Comparison of ENCODE assay signal across 1 cellular context in the genomic region with DNA sequence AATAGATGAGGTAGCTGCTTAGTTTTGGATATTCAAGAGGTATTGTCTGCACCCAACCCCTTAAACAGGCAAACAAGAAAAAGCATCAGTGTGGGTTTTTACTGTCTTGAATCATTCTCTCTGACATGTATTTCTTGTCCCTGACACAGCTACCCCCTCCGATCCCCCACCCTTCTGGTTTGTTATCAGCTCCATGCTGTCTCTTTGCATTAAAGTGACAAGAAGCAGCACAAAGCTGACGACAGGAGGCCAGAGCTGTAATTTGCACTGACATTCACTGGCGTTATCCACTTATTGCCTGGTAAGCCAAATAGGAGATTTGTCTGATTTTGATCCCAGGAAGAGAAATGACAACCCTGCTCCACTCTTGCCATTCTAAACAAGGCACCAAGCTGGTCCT.
TF ChIP-seq lines count a peak whose summit lies in the region.

No MANE protein-coding gene starts in this region.

TF ChIP-seq in K562, 482 proteins besides CTCF, POLR2A, EP300 and RAD21 (continued from another document and continues in another):
- TF ChIP-seq, protein P1, sequence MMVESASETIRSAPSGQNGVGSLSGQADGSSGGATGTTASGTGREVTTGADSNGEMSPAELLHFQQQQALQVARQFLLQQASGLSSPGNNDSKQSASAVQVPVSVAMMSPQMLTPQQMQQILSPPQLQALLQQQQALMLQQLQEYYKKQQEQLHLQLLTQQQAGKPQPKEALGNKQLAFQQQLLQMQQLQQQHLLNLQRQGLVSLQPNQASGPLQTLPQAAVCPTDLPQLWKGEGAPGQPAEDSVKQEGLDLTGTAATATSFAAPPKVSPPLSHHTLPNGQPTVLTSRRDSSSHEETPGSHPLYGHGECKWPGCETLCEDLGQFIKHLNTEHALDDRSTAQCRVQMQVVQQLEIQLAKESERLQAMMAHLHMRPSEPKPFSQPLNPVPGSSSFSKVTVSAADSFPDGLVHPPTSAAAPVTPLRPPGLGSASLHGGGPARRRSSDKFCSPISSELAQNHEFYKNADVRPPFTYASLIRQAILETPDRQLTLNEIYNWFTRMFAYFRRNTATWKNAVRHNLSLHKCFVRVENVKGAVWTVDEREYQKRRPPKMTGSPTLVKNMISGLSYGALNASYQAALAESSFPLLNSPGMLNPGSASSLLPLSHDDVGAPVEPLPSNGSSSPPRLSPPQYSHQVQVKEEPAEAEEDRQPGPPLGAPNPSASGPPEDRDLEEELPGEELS (CRISPR knock-in tag; IDR thresholded peaks at IDR 0.05; ENCODE audit: borderline replicate concordance), result no peak
- TF ChIP-seq ZFP36 (IDR thresholded peaks at IDR 0.05; ENCODE audit: low read depth, low read length, partially characterized antibody) (no peak), HDAC1 (IDR thresholded peaks at IDR 0.05) (no peak), ZKSCAN8 (CRISPR knock-in tag; IDR thresholded peaks at IDR 0.05) (peak; percentile 51; the same call in 1 of the 2 replicates), PRMT5 (CRISPR knock-in tag; IDR thresholded peaks at IDR 0.05) (no peak), MIER1 (IDR thresholded peaks at IDR 0.05; ENCODE audit: low read depth) (no peak), DPF2 (IDR thresholded peaks at IDR 0.05) (no peak), MAZ (CRISPR knock-in tag; conservative IDR thresholded peaks at IDR 0.05 in 1 of 2, IDR thresholded peaks at IDR 0.05 in 1 of 2) (0 out of 4 replicates have a peak, but pooled peaks of 1 of the 2 experiments have one; percentile 37), RBM17 (IDR thresholded peaks at IDR 0.05; ENCODE audit: borderline replicate concordance, low read depth, low read length) (no peak), POLR2G (IDR thresholded peaks at IDR 0.05; ENCODE audit: low read depth, low read length) (no peak), SAP30 (IDR thresholded peaks at IDR 0.05; ENCODE audit: borderline replicate concordance, insufficient read depth, low read depth, low read length, poor library complexity, severe bottlenecking) (no peak), TOE1 (IDR thresholded peaks at IDR 0.05; ENCODE audit: borderline replicate concordance) (no peak), TOE1 (CRISPR knock-in tag; IDR thresholded peaks at IDR 0.05; ENCODE audit: borderline replicate concordance, low read depth) (no peak), SMAD3 (CRISPR knock-in tag; conservative IDR thresholded peaks at IDR 0.05) (no peak), ZBTB17 (CRISPR knock-in tag; IDR thresholded peaks at IDR 0.05) (peak; percentile 98), ZNF239 (CRISPR knock-in tag; IDR thresholded peaks at IDR 0.05) (no peak)
- TF ChIP-seq, protein P2, sequence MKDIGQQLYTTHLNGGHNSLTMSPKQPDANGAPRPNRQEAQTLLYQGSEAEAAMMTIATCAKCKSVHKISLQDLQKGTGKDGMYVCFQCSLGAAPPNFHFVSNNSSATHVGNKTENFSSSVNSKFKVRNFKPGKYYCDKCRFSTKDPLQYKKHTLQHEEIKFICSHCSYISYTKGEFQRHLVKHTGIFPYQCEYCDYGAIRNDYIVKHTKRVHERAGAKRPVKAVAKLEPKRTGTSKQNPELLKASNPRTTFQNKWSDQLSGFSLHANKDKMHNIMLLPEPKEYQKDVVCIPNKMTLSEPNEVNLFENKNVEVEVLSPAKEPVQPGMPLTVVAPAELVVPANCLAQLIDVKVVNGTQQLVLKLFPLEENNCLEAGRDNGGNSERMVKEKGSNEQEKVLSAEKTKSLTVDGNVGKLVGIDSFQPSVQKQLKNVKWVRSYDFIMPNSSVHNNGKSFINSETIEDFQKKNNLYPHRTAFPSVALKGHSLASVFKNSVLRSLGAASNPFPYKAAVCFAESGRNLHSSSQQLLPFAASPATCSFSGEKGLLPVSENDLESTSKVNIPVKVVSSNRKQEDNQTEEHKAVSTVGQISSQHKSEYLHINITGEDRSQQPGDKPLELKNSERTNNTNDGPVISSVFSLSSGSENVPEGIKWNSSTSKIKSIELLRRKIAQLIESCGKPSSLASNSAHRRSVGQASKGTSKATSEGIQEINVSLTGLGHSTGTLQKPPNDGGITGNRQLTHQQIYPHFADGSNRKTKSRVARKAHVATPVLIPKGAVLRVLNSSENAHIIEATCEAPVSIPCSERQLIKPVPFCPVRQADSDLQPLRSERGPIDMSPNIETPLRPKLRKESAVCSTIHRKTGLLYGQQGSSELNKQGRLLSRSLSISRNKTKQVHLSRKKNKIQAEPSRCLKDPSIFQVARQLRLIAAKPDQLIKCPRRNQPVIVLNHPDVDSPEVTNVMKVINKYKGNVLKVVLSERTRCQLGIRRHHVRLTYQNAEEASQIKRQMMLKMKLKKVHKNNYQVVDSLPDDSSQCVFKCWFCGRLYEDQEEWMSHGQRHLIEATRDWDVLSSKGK (CRISPR knock-in tag; IDR thresholded peaks at IDR 0.05), result no peak
- TF ChIP-seq, protein P3, sequence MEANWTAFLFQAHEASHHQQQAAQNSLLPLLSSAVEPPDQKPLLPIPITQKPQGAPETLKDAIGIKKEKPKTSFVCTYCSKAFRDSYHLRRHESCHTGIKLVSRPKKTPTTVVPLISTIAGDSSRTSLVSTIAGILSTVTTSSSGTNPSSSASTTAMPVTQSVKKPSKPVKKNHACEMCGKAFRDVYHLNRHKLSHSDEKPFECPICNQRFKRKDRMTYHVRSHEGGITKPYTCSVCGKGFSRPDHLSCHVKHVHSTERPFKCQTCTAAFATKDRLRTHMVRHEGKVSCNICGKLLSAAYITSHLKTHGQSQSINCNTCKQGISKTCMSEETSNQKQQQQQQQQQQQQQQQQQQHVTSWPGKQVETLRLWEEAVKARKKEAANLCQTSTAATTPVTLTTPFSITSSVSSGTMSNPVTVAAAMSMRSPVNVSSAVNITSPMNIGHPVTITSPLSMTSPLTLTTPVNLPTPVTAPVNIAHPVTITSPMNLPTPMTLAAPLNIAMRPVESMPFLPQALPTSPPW (CRISPR knock-in tag; IDR thresholded peaks at IDR 0.05), result peak; percentile 77
- TF ChIP-seq, protein P4, sequence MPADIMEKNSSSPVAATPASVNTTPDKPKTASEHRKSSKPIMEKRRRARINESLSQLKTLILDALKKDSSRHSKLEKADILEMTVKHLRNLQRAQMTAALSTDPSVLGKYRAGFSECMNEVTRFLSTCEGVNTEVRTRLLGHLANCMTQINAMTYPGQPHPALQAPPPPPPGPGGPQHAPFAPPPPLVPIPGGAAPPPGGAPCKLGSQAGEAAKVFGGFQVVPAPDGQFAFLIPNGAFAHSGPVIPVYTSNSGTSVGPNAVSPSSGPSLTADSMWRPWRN (IDR thresholded peaks at IDR 0.05; ENCODE audit: low read depth), result no peak
- TF ChIP-seq, protein P5, sequence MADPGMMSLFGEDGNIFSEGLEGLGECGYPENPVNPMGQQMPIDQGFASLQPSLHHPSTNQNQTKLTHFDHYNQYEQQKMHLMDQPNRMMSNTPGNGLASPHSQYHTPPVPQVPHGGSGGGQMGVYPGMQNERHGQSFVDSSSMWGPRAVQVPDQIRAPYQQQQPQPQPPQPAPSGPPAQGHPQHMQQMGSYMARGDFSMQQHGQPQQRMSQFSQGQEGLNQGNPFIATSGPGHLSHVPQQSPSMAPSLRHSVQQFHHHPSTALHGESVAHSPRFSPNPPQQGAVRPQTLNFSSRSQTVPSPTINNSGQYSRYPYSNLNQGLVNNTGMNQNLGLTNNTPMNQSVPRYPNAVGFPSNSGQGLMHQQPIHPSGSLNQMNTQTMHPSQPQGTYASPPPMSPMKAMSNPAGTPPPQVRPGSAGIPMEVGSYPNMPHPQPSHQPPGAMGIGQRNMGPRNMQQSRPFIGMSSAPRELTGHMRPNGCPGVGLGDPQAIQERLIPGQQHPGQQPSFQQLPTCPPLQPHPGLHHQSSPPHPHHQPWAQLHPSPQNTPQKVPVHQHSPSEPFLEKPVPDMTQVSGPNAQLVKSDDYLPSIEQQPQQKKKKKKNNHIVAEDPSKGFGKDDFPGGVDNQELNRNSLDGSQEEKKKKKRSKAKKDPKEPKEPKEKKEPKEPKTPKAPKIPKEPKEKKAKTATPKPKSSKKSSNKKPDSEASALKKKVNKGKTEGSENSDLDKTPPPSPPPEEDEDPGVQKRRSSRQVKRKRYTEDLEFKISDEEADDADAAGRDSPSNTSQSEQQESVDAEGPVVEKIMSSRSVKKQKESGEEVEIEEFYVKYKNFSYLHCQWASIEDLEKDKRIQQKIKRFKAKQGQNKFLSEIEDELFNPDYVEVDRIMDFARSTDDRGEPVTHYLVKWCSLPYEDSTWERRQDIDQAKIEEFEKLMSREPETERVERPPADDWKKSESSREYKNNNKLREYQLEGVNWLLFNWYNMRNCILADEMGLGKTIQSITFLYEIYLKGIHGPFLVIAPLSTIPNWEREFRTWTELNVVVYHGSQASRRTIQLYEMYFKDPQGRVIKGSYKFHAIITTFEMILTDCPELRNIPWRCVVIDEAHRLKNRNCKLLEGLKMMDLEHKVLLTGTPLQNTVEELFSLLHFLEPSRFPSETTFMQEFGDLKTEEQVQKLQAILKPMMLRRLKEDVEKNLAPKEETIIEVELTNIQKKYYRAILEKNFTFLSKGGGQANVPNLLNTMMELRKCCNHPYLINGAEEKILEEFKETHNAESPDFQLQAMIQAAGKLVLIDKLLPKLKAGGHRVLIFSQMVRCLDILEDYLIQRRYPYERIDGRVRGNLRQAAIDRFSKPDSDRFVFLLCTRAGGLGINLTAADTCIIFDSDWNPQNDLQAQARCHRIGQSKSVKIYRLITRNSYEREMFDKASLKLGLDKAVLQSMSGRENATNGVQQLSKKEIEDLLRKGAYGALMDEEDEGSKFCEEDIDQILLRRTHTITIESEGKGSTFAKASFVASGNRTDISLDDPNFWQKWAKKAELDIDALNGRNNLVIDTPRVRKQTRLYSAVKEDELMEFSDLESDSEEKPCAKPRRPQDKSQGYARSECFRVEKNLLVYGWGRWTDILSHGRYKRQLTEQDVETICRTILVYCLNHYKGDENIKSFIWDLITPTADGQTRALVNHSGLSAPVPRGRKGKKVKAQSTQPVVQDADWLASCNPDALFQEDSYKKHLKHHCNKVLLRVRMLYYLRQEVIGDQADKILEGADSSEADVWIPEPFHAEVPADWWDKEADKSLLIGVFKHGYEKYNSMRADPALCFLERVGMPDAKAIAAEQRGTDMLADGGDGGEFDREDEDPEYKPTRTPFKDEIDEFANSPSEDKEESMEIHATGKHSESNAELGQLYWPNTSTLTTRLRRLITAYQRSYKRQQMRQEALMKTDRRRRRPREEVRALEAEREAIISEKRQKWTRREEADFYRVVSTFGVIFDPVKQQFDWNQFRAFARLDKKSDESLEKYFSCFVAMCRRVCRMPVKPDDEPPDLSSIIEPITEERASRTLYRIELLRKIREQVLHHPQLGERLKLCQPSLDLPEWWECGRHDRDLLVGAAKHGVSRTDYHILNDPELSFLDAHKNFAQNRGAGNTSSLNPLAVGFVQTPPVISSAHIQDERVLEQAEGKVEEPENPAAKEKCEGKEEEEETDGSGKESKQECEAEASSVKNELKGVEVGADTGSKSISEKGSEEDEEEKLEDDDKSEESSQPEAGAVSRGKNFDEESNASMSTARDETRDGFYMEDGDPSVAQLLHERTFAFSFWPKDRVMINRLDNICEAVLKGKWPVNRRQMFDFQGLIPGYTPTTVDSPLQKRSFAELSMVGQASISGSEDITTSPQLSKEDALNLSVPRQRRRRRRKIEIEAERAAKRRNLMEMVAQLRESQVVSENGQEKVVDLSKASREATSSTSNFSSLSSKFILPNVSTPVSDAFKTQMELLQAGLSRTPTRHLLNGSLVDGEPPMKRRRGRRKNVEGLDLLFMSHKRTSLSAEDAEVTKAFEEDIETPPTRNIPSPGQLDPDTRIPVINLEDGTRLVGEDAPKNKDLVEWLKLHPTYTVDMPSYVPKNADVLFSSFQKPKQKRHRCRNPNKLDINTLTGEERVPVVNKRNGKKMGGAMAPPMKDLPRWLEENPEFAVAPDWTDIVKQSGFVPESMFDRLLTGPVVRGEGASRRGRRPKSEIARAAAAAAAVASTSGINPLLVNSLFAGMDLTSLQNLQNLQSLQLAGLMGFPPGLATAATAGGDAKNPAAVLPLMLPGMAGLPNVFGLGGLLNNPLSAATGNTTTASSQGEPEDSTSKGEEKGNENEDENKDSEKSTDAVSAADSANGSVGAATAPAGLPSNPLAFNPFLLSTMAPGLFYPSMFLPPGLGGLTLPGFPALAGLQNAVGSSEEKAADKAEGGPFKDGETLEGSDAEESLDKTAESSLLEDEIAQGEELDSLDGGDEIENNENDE (IDR thresholded peaks at IDR 0.05; ENCODE audit: low read depth, low read length), result no peak
- TF ChIP-seq, protein P6, sequence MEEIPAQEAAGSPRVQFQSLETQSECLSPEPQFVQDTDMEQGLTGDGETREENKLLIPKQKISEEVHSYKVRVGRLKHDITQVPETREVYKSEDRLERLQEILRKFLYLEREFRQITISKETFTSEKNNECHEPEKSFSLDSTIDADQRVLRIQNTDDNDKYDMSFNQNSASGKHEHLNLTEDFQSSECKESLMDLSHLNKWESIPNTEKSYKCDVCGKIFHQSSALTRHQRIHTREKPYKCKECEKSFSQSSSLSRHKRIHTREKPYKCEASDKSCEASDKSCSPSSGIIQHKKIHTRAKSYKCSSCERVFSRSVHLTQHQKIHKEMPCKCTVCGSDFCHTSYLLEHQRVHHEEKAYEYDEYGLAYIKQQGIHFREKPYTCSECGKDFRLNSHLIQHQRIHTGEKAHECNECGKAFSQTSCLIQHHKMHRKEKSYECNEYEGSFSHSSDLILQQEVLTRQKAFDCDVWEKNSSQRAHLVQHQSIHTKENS (CRISPR knock-in tag; IDR thresholded peaks at IDR 0.05), result no peak
- TF ChIP-seq, protein P7, sequence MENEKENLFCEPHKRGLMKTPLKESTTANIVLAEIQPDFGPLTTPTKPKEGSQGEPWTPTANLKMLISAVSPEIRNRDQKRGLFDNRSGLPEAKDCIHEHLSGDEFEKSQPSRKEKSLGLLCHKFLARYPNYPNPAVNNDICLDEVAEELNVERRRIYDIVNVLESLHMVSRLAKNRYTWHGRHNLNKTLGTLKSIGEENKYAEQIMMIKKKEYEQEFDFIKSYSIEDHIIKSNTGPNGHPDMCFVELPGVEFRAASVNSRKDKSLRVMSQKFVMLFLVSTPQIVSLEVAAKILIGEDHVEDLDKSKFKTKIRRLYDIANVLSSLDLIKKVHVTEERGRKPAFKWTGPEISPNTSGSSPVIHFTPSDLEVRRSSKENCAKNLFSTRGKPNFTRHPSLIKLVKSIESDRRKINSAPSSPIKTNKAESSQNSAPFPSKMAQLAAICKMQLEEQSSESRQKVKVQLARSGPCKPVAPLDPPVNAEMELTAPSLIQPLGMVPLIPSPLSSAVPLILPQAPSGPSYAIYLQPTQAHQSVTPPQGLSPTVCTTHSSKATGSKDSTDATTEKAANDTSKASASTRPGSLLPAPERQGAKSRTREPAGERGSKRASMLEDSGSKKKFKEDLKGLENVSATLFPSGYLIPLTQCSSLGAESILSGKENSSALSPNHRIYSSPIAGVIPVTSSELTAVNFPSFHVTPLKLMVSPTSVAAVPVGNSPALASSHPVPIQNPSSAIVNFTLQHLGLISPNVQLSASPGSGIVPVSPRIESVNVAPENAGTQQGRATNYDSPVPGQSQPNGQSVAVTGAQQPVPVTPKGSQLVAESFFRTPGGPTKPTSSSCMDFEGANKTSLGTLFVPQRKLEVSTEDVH (IDR thresholded peaks at IDR 0.05; ENCODE audit: low read depth, partially characterized antibody), result no peak
